In genomic region chr3:8622873-8623725, GRCh38 we compare ENCODE assay signal across 8 cellular contexts. TPM values are rescaled to one million over a fixed set of nuclear protein-coding genes. Genes with fewer than 3 reads are reported as not detected.
DNase-seq lines count a peak whose midpoint lies in the region; ATAC-seq and TF ChIP-seq lines count a peak whose summit lies in the region.

No MANE protein-coding gene starts in this region.

- no peaks in the 10 kb centered on the region for H3K36me3 ChIP-seq in ovary

- no peaks in the 10 kb centered on the region for H3K27me3 Mint-ChIP-seq in Calu3 (ENCODE audit: unreplicated experiment)
- no peaks in the 10 kb centered on the region for H3K27me3 Mint-ChIP-seq in glutamatergic neuron (ENCODE audit: unreplicated experiment)

- H3K4me1 Mint-ChIP-seq in Calu3 (ENCODE audit: low read depth, unreplicated experiment) (peaks cover 25% of the 10 kb centered on the region), glutamatergic neuron (ENCODE audit: low read depth, unreplicated experiment) (peaks cover 6% of the 10 kb centered on the region)

- ATAC-seq in HG03175 (IDR thresholded peaks at IDR 0.05; ENCODE audit: unreplicated experiment): peak; percentile 88
- ATAC-seq in GM18517 (IDR thresholded peaks at IDR 0.05; ENCODE audit: unreplicated experiment): no peak

- H3K9me3 ChIP-seq in ovary: no peaks in the 10 kb centered on the region

- no peaks in the 10 kb centered on the region for H3K9me3 Mint-ChIP-seq in Calu3 (ENCODE audit: low read depth, unreplicated experiment)
- H3K9me3 Mint-ChIP-seq in glutamatergic neuron (ENCODE audit: unreplicated experiment): no peaks in the 10 kb centered on the region

- 23 to 35% (median 31%) methylated on average over 25 of the region's 25 CpGs for WGBS in ovary, 3 donors

- H3K36me3 Mint-ChIP-seq in Calu3 (ENCODE audit: insufficient read depth, unreplicated experiment) (peaks cover 11% of the 10 kb centered on the region), glutamatergic neuron (ENCODE audit: unreplicated experiment) (no peaks in the 10 kb centered on the region)

- H3K27ac Mint-ChIP-seq in Calu3 (ENCODE audit: unreplicated experiment) (no peak overlapping the region), glutamatergic neuron (ENCODE audit: unreplicated experiment) (no peak overlapping the region)

- H3K4me3 Mint-ChIP-seq in Calu3 (ENCODE audit: low read depth, unreplicated experiment) (no peak overlapping the region), glutamatergic neuron (ENCODE audit: unreplicated experiment) (no peak overlapping the region)

- TF ChIP-seq CTCF in Calu3 (IDR thresholded peaks at IDR 0.05; ENCODE audit: unreplicated experiment) (peak; percentile 85), glutamatergic neuron (IDR thresholded peaks at IDR 0.05; ENCODE audit: partially characterized antibody, unreplicated experiment) (peak; percentile 92), ovary (IDR thresholded peaks at IDR 0.05) (peak; percentile 83 to 92 (median 91))

- no peak overlapping the region for H3K4me3 ChIP-seq in ovary

- CTCF ChIA-PET in Calu3 (lab: Charles Lee): interaction anchor here (1.4 kb wide), 1 partner anchor 181 kb away, joined by 5 read pairs; no protein-coding TSS in a partner anchor

- H3K27ac ChIP-seq in ovary: no peak overlapping the region

- no peak for TF ChIP-seq POLR2A in ovary (IDR thresholded peaks at IDR 0.05)

- intact Hi-C loops in Calu3 (cut with micrococcal nuclease; ENCODE audit: unreplicated experiment) (loop anchor here (1.0 to 5.0 kb wide), 3 partner anchors 121 to 298 kb away; partner anchors contain the start of gene LMCD1), ovary (cut with DNase I) (loop anchor here (5.0 kb wide), 1 partner anchor 181 kb away; no protein-coding TSS in a partner anchor)

- no peak for TF ChIP-seq EP300 in ovary (IDR thresholded peaks at IDR 0.05)

- H3K27me3 ChIP-seq in ovary: no peaks in the 10 kb centered on the region

- peak; percentile 77 for DNase-seq in Calu3
- peak; percentile 79 for DNase-seq in GM19240 (ENCODE audit: insufficient read length, low spot score)
- peak; percentile 80 for DNase-seq in NCI-H82 (lab: John Stamatoyannopoulos, UW)
- peak; percentile 80 for DNase-seq in activated effector memory CD4-positive, alpha-beta T cell treated with anti-CD3 and anti-CD28 coated beads, Interleukin-2, amount 50 U/mL, for 16 hours
- peak; percentile 85 for DNase-seq in glutamatergic neuron
- peak; percentile 69 to 84 (median 79) for DNase-seq in ovary

- H3K4me1 ChIP-seq in ovary (ENCODE audit: insufficient read depth): peaks cover 5% of the 10 kb centered on the region

- no TSS peak for BruUV-seq in Calu3 (replicated peaks; lab: Mats Ljungman, UMichigan)

RNA-seq across cellular contexts. Expression of gene SSUH2, which starts 21.5 kb away (rescaled TPM):
- total RNA-seq in Calu3 (2022) (0.54 TPM in 1 of 2 replicates, not detected in the other), glutamatergic neuron (ENCODE audit: unreplicated experiment) (0.66 TPM), ovary (1 to 10 TPM in 2 of 7 donors, under 1 TPM in 4, not detected in 1; 0.27 to 1.6 (median 0.45) TPM)
- polyA plus RNA-seq in ovary: 1 to 10 TPM in 1 of 2 donors, under 1 TPM in 1; 0.80 to 1.5 TPM
